19 cellular contexts compared by ENCODE assay signal in the genomic region with DNA sequence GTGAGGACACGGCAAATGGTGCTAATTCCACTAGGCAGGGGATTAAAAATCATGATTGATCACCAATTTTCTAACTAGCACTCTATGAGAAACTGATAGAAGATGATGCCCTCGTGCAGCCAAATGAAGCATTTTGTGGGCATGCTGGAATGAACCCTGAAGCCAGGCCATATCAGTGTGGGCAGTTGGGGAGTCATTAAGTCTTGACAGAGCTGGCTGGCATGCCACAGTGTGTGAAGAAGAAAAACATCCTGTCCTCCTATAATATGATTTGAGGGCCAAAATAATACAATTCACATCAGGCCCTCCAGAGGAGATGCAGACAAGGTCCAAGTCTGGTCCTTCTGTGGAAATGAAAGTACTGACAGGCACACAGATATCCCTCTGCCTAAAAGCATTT.
DNase-seq lines count a peak whose midpoint lies in the region; ATAC-seq and TF ChIP-seq lines count a peak whose summit lies in the region.
"Had no signal": no experiment of that assay in that cellular context is flagged by ENCODE, and none has a peak within 500 bp of the region (broad histone marks: within the 10 kb centered on the region; RNA-seq: fewer than 3 reads in every experiment).

No MANE protein-coding gene starts in this region.

- CTCF ChIA-PET in mammary epithelial cell (lab: Charles Lee; ENCODE audit: low non-redundant PET) = no interaction called here

- no peaks in the 10 kb centered on the region for H3K9me3 ChIP-seq in mammary epithelial cell (replicated peaks; ENCODE audit: insufficient read depth, low read length)
- H3K9me3 ChIP-seq: A549, BE2C, Peyer's patch, SJSA1 had no signal

- H3K27me3 Mint-ChIP-seq in neural crest cell (ENCODE audit: low read depth) = no peaks in the 10 kb centered on the region

- BruUV-seq in mammary epithelial cell (replicated peaks; lab: Mats Ljungman, UMichigan) = no TSS peak

- peaks cover 5% of the 10 kb centered on the region for H3K4me1 Mint-ChIP-seq in neural crest cell

- H3K4me2 ChIP-seq in mammary epithelial cell (ENCODE audit: insufficient read depth, low read depth, low read length) = peak overlapping the region; percentile 10
- H3K4me2 ChIP-seq: A549 had no signal

- H3K9me3 Mint-ChIP-seq in neural crest cell = no peaks in the 10 kb centered on the region

- H4K20me1 ChIP-seq in mammary epithelial cell (ENCODE audit: insufficient read depth, low read length) = no peaks in the 10 kb centered on the region

- H3K9ac ChIP-seq in mammary epithelial cell (ENCODE audit: insufficient read depth, low read length) = no peak overlapping the region

- peaks cover 21% of the 10 kb centered on the region for H3K79me2 ChIP-seq in mammary epithelial cell (ENCODE audit: insufficient read depth, low read length)

- intact Hi-C loops in mammary epithelial cell (cut with micrococcal nuclease) = no loop called here
- intact Hi-C loops in Right ventricle myocardium superior (cut with DNase I) = no loop called here

- in situ Hi-C loops in mammary epithelial cell (cut with MboI; ENCODE audit: low sequenced_read_pairs in 2 of 2) = no loop called here

- H3K27ac ChIP-seq in mammary epithelial cell (ENCODE audit: insufficient read depth, low read depth, low read length) = no peak overlapping the region
- H3K27ac ChIP-seq: A549, Peyer's patch, SJSA1 had no signal

- DNase-seq in Daoy (ENCODE audit: low read depth) (peak; percentile 17), M059J (ENCODE audit: low read depth) (peak; percentile 2), mammary epithelial cell (no peak), neural crest cell (ENCODE audit: low read depth, low spot score) (no peak), T-helper 9 cell (no peak), cerebellar cortex (ENCODE audit: low spot score) (no peak), Right ventricle myocardium superior (no peak)
- DNase-seq: BE2C, DMS53, KG1, NCI-H1048, NCI-H1417 treated with DMSO at 0.1 percent for 48 hours, NCI-H187, NCI-H524, NCI-H82, Peyer's patch had no signal

- WGBS in mammary epithelial cell (ENCODE audit: low coverage, missing lambda C conversion rate) = 28% methylated on average over 2 of the region's 2 CpGs

- H3K4me3 Mint-ChIP-seq in neural crest cell = no peak overlapping the region

- H3K36me3 Mint-ChIP-seq in neural crest cell (ENCODE audit: low read depth) = no peaks in the 10 kb centered on the region

- TF ChIP-seq CTCF in mammary epithelial cell (conservative IDR thresholded peaks at IDR 0.05 in 1 of 2, IDR thresholded peaks at IDR 0.05 in 1 of 2; ENCODE audit: extremely low read depth in 1 of 2, insufficient read depth in 1 of 2, low read depth in 1 of 2, low read length in 2 of 2) (no peak), neural crest cell (conservative IDR thresholded peaks at IDR 0.05) (no peak)

- no peak overlapping the region for H3K4me3 ChIP-seq in mammary epithelial cell (replicated peaks in 1 of 3; ENCODE audit: insufficient read depth in 1 of 3, low read depth in 2 of 3, low read length in 3 of 3)
- H3K4me3 ChIP-seq: A549, Peyer's patch, SJSA1 had no signal

- no peak for ATAC-seq in Right ventricle myocardium superior (ENCODE audit: poor library complexity)
- ATAC-seq: A549, HepG2 had no signal

- dilution Hi-C loops in mammary epithelial cell (cut with HindIII; ENCODE audit: low sequenced_read_pairs) = no loop called here

- H3K27me3 ChIP-seq in mammary epithelial cell (ENCODE audit: insufficient read depth, low read length) = no peaks in the 10 kb centered on the region
- H3K27me3 ChIP-seq: BE2C, Peyer's patch had no signal

- no peaks in the 10 kb centered on the region for H3K36me3 ChIP-seq in mammary epithelial cell (ENCODE audit: insufficient read depth, low read length)
- H3K36me3 ChIP-seq: BE2C, Peyer's patch, SJSA1 had no signal

- H3K4me1 ChIP-seq in mammary epithelial cell (ENCODE audit: insufficient read depth, low read length) = peaks cover 7% of the 10 kb centered on the region
- H3K4me1 ChIP-seq: A549, Peyer's patch, SJSA1 had no signal

- H2AFZ ChIP-seq in mammary epithelial cell (ENCODE audit: low read depth, low read length) = peak overlapping the region; percentile 6

- H3K27ac Mint-ChIP-seq in neural crest cell (ENCODE audit: unreplicated experiment) = peak overlapping the region; percentile 67

Comparison
In these comparisons a context has a peak if more than half of its experiments do, and no peak if none do; other contexts are left out.
1. DNase-seq: peak in Daoy (single experiment) and M059J (single experiment); none in mammary epithelial cell (single experiment), neural crest cell (single experiment), T-helper 9 cell (single experiment), cerebellar cortex (single experiment) and Right ventricle myocardium superior (single experiment).